Comparison of ENCODE assay signal across 11 cellular contexts in genomic region chr3:115659861-115660260, GRCh38. TPM values are rescaled to one million over a fixed set of nuclear protein-coding genes. Genes with fewer than 3 reads are reported as not detected.
DNase-seq lines count a peak whose midpoint lies in the region; ATAC-seq and TF ChIP-seq lines count a peak whose summit lies in the region.
"Had no signal": no experiment of that assay in that cellular context is flagged by ENCODE, and none has a peak within 500 bp of the region (broad histone marks: within the 10 kb centered on the region; RNA-seq: fewer than 3 reads in every experiment).

No MANE protein-coding gene starts in this region.

- H3K79me2 ChIP-seq in ACC112 (ENCODE audit: control insufficient read depth, insufficient read depth, low read length, unreplicated experiment) = no peaks in the 10 kb centered on the region
- no peaks in the 10 kb centered on the region for H3K79me2 ChIP-seq in osteoblast (ENCODE audit: insufficient read depth, low read length)

- H3K4me1 ChIP-seq in ACC112 (ENCODE audit: control insufficient read depth, insufficient read depth, low read length, unreplicated experiment) (peaks cover 34% of the 10 kb centered on the region), osteoblast (ENCODE audit: insufficient read depth, low read length) (peaks cover 17% of the 10 kb centered on the region)

- DNase-seq in LHCN-M2 (ENCODE audit: low read depth) (peak; percentile 13), fibroblast of gingiva (ENCODE audit: low read depth) (peak; percentile 9), osteoblast (ENCODE audit: insufficient read length, low spot score, missing footprints) (peak; percentile 63)
- DNase-seq in central memory CD4-positive, alpha-beta T cell = no peak
- DNase-seq: activated T-cell treated with anti-CD3 and anti-CD28 coated beads, Interleukin-2, amount 50 U/mL, for 4 hours; NCI-H526 treated with DMSO at 0.1 percent for 48 hours had no signal

- no peaks in the 10 kb centered on the region for H3K9me3 ChIP-seq in osteoblast (ENCODE audit: low read depth, low read length)

- no peak for TF ChIP-seq CTCF in osteoblast (IDR thresholded peaks at IDR 0.05; ENCODE audit: extremely low read depth, low read depth, low read length)

- peak overlapping the region; percentile 93 for H3K27ac ChIP-seq in ACC112 (ENCODE audit: low read depth, low read length)
- H3K27ac ChIP-seq in osteoblast (ENCODE audit: low read depth, low read length) = peak overlapping the region; percentile 12
- H3K27ac ChIP-seq: VCaP had no signal

- no peak overlapping the region for H3K4me2 ChIP-seq in osteoblast (ENCODE audit: insufficient read depth, low read length)

- H3K27me3 ChIP-seq in ACC112 (ENCODE audit: insufficient read depth, low read length) = no peaks in the 10 kb centered on the region
- H3K27me3 ChIP-seq in osteoblast (ENCODE audit: insufficient read depth, low read length) = no peaks in the 10 kb centered on the region

- no peak for ATAC-seq in GM21447 (IDR thresholded peaks at IDR 0.05; ENCODE audit: unreplicated experiment)
- ATAC-seq in HG03565 (IDR thresholded peaks at IDR 0.05; ENCODE audit: unreplicated experiment) = no peak
- no peak for ATAC-seq in HG03442 (IDR thresholded peaks at IDR 0.05; ENCODE audit: unreplicated experiment)
- ATAC-seq: activated T-cell treated with anti-CD3 and anti-CD28 coated beads, Interleukin-2, amount 50 U/mL, for 4 hours had no signal

- H3K36me3 ChIP-seq in ACC112 (ENCODE audit: insufficient read depth, low read length) = no peaks in the 10 kb centered on the region
- no peaks in the 10 kb centered on the region for H3K36me3 ChIP-seq in osteoblast (ENCODE audit: insufficient read depth, low read length)

- no peaks in the 10 kb centered on the region for H4K20me1 ChIP-seq in osteoblast (ENCODE audit: insufficient read depth, low read length)

- no peak overlapping the region for H3K4me3 ChIP-seq in ACC112 (ENCODE audit: low read depth, low read length)
- H3K4me3 ChIP-seq in osteoblast (ENCODE audit: insufficient read depth, low read length) = no peak overlapping the region

- H2AFZ ChIP-seq in ACC112 (ENCODE audit: low read length, unreplicated experiment) = no peak overlapping the region
- peak overlapping the region; percentile 23 for H2AFZ ChIP-seq in osteoblast (ENCODE audit: low read length)

RNA-seq across cellular contexts. Expression of gene GAP43, which starts 36.6 kb away (rescaled TPM):
- total RNA-seq in LHCN-M2 (2014; rRNA removed) (0.23 and 0.45 TPM in 2 replicates), osteoblast (2.1 and 3.6 TPM in 2 replicates)
- 0.15 TPM for polyA plus RNA-seq in LHCN-M2 (2012)
- total RNA-seq: activated T-cell treated with anti-CD3 and anti-CD28 coated beads, Interleukin-2, amount 50 U/mL, for 4 hours had no signal
